In the genomic region with DNA sequence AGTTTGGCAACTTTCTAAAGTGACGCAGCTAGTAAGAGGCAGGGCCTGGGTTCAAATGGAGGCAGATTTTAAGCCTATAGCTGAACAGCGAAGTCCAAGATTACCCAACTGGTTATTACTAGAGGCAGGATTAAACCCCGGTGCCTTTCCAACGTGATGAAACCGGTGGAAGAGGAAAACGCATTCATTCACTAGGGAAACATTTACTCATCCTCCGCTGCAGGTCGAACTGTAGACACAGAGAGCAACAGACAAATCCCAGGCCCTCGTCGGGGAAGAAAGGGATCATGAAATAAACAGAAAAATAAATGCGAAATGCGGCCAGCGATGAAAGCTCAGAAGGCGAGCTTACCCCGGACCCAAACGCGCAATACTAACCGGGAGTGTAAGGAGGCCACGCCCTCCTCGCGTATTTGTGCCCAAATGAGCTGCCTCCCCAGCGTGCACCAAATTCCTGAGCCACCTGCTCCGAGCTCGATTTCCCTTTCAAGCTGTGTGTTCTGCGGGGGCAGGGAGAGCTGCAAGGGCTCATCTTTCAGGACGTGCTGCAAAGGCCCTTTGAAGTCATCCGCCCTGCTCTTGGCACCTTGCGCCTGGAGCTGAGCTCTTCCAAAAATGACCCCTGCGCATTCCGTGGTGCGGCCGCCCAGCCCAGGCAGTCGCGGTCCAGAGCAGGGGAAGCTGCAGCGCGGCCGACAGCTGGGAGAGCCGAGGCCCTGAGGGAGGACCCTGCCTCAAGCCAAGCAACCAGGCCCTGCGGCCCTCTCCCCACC, we compare ENCODE assay signal across 8 cellular contexts. TPM values are rescaled to one million over a fixed set of nuclear protein-coding genes. Genes with fewer than 3 reads are reported as not detected.
DNase-seq lines count a peak whose midpoint lies in the region; ATAC-seq and TF ChIP-seq lines count a peak whose summit lies in the region.

No MANE protein-coding gene starts in this region.

- H3K4me3 Mint-ChIP-seq in WTC11 = peak overlapping the region; percentile 72

- H3K79me2 ChIP-seq in trophoblast cell (ENCODE audit: control insufficient read depth, insufficient read depth, low read length, poor library complexity) = no peaks in the 10 kb centered on the region

- H2AK5ac ChIP-seq in trophoblast cell (ENCODE audit: low read length) = no peak overlapping the region

- H4K8ac ChIP-seq in trophoblast cell (ENCODE audit: low read depth, low read length) = no peak overlapping the region

- TF ChIP-seq CTCF in WTC11 (IDR thresholded peaks at IDR 0.05) (no peak), right atrium auricular region (IDR thresholded peaks at IDR 0.05) (no peak)

- H3K36me3 ChIP-seq in right atrium auricular region (no peaks in the 10 kb centered on the region), trophoblast cell (ENCODE audit: control insufficient read depth in 1 of 2, insufficient read depth in 2 of 2, low read length in 2 of 2) (no peaks in the 10 kb centered on the region)

- no peak overlapping the region for H3K18ac ChIP-seq in trophoblast cell (ENCODE audit: low read length)

- ATAC-seq in WTC11 (peak; percentile 81), HG03469 (IDR thresholded peaks at IDR 0.05; ENCODE audit: unreplicated experiment) (no peak), HG02588 (IDR thresholded peaks at IDR 0.05; ENCODE audit: unreplicated experiment) (no peak)

- WGBS in trophoblast cell (ENCODE audit: extremely low coverage, insufficient coverage, insufficient read length) = no CpG with 5 or more reads among the region's 39 CpGs

- H3K4me3 ChIP-seq in right atrium auricular region (peak overlapping the region; percentile 3 to 28), trophoblast cell (ENCODE audit: low read depth, low read length) (no peak overlapping the region)

- peak; percentile 98 for DNase-seq in ELF-1 (ENCODE audit: low read depth, low spot score)
- peak; percentile 90 for DNase-seq in WTC11 (ENCODE audit: low spot score)
- peak; percentile 75 for DNase-seq in right atrium auricular region (ENCODE audit: low spot score)
- peak; percentile 47 to 50 for DNase-seq in trophoblast cell
- no peak for DNase-seq in 8988T
- no peak for DNase-seq in AG20443 (ENCODE audit: low spot score)

- peak overlapping the region; percentile 75 for H3K27ac Mint-ChIP-seq in WTC11

- H3K9me3 Mint-ChIP-seq in WTC11 = no peaks in the 10 kb centered on the region

- H3K9ac ChIP-seq in trophoblast cell (ENCODE audit: low read length) = no peak overlapping the region

- CTCF ChIA-PET in WTC11 (lab: Charles Lee) = interaction anchor here (0.7 to 4.0 kb wide), 15 partner anchors 8 to 575 kb away, joined by 3 to 30 read pairs (median 4); no protein-coding TSS in a partner anchor

- H3K4me2 ChIP-seq in trophoblast cell (ENCODE audit: low read length) = peak overlapping the region; percentile 16

- no peak overlapping the region for H3K14ac ChIP-seq in trophoblast cell (ENCODE audit: low read length)

- H3K9me3 ChIP-seq in right atrium auricular region (no peaks in the 10 kb centered on the region), trophoblast cell (ENCODE audit: insufficient read depth, low read depth, low read length) (no peaks in the 10 kb centered on the region)

- H3K4ac ChIP-seq in trophoblast cell (ENCODE audit: low read depth, low read length) = no peak overlapping the region

- H2BK120ac ChIP-seq in trophoblast cell (ENCODE audit: insufficient read depth, low read length, poor library complexity) = no peak overlapping the region

- H3K4me1 Mint-ChIP-seq in WTC11 = peaks cover 64% of the 10 kb centered on the region

- no peak overlapping the region for H4K12ac ChIP-seq in trophoblast cell (ENCODE audit: low read depth, low read length)

- H3K36me3 Mint-ChIP-seq in WTC11 = no peaks in the 10 kb centered on the region

- peaks cover 42% of the 10 kb centered on the region for H3K27me3 Mint-ChIP-seq in WTC11 (ENCODE audit: low read depth)

- H3K23ac ChIP-seq in trophoblast cell (ENCODE audit: low read length) = no peak overlapping the region

- H3K79me1 ChIP-seq in trophoblast cell (ENCODE audit: low read length) = no peaks in the 10 kb centered on the region

- H4K91ac ChIP-seq in trophoblast cell (ENCODE audit: low read depth, low read length) = no peak overlapping the region

- no peak overlapping the region for H2AFZ ChIP-seq in trophoblast cell (ENCODE audit: insufficient read depth, low read length, poor library complexity)

- POLR2A ChIA-PET in WTC11 (lab: Charles Lee) = interaction anchor here (0.7 to 1.7 kb wide), 9 partner anchors 18 to 170 kb away, joined by 3 to 10 read pairs (median 3); no protein-coding TSS in a partner anchor

- H2BK12ac ChIP-seq in trophoblast cell (ENCODE audit: low read length) = no peak overlapping the region

- no peak overlapping the region for H3K27ac ChIP-seq in right atrium auricular region
- no peak overlapping the region for H3K27ac ChIP-seq in trophoblast cell (ENCODE audit: low read depth, low read length)

- H3K4me1 ChIP-seq in right atrium auricular region (peaks cover 0 to 54% of the 10 kb centered on the region in 2 donors), trophoblast cell (ENCODE audit: control insufficient read depth in 1 of 2, insufficient read depth in 2 of 2, low read length in 2 of 2) (peaks cover 2 to 6% of the 10 kb centered on the region in 2 experiments)

- no peaks in the 10 kb centered on the region for H3K27me3 ChIP-seq in right atrium auricular region
- H3K27me3 ChIP-seq in trophoblast cell (ENCODE audit: insufficient read depth, low read length) = no peaks in the 10 kb centered on the region

- no peak overlapping the region for H2BK5ac ChIP-seq in trophoblast cell (ENCODE audit: low read depth, low read length, poor library complexity)

TF ChIP-seq in WTC11, 78 proteins besides CTCF, POLR2A, EP300 and RAD21 (continues in another document):
- TF ChIP-seq, protein P1, sequence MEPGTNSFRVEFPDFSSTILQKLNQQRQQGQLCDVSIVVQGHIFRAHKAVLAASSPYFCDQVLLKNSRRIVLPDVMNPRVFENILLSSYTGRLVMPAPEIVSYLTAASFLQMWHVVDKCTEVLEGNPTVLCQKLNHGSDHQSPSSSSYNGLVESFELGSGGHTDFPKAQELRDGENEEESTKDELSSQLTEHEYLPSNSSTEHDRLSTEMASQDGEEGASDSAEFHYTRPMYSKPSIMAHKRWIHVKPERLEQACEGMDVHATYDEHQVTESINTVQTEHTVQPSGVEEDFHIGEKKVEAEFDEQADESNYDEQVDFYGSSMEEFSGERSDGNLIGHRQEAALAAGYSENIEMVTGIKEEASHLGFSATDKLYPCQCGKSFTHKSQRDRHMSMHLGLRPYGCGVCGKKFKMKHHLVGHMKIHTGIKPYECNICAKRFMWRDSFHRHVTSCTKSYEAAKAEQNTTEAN (CRISPR knock-in tag; IDR thresholded peaks at IDR 0.05) = peak; percentile 93
- TF ChIP-seq ZNF263 (CRISPR knock-in tag; IDR thresholded peaks at IDR 0.05; ENCODE audit: low read depth) (no peak), GABPB1 (CRISPR knock-in tag; IDR thresholded peaks at IDR 0.05) (no peak), CBFB (CRISPR knock-in tag; IDR thresholded peaks at IDR 0.05; ENCODE audit: low read depth) (0 out of 2 replicates have a peak, but pooled peaks have one; percentile 70), ZNF219 (CRISPR knock-in tag; IDR thresholded peaks at IDR 0.05; ENCODE audit: borderline replicate concordance) (no peak), SP1 (CRISPR knock-in tag; conservative IDR thresholded peaks at IDR 0.05) (peak; percentile 74; the same call in 1 of the 2 replicates), NFATC4 (CRISPR knock-in tag; IDR thresholded peaks at IDR 0.05) (no peak), OVOL2 (CRISPR knock-in tag; IDR thresholded peaks at IDR 0.05; ENCODE audit: borderline replicate concordance) (no peak), ZNF317 (CRISPR knock-in tag; IDR thresholded peaks at IDR 0.05; ENCODE audit: borderline replicate concordance, low read depth) (0 out of 2 replicates have a peak, but pooled peaks have one; percentile 37), TP53 (CRISPR knock-in tag; IDR thresholded peaks at IDR 0.05) (peak; percentile 72; the same call in 1 of the 2 replicates), ZNF121 (CRISPR knock-in tag; IDR thresholded peaks at IDR 0.05) (no peak), ZNF416 (CRISPR knock-in tag; IDR thresholded peaks at IDR 0.05) (no peak), TEAD4 (CRISPR knock-in tag; IDR thresholded peaks at IDR 0.05) (peak; percentile 70; the same call in 1 of the 2 replicates), ETV6 (CRISPR knock-in tag; IDR thresholded peaks at IDR 0.05) (peak; percentile 87), ZNF232 (CRISPR knock-in tag; IDR thresholded peaks at IDR 0.05) (peak; percentile 84), FOXP1 (CRISPR knock-in tag; IDR thresholded peaks at IDR 0.05; ENCODE audit: borderline replicate concordance) (peak; percentile 93), TEAD1 (CRISPR knock-in tag; IDR thresholded peaks at IDR 0.05) (peak; percentile 93; the same call in 1 of the 2 replicates), IRF2 (CRISPR knock-in tag; IDR thresholded peaks at IDR 0.05; ENCODE audit: borderline replicate concordance, low read depth) (no peak)
- TF ChIP-seq, protein P2, sequence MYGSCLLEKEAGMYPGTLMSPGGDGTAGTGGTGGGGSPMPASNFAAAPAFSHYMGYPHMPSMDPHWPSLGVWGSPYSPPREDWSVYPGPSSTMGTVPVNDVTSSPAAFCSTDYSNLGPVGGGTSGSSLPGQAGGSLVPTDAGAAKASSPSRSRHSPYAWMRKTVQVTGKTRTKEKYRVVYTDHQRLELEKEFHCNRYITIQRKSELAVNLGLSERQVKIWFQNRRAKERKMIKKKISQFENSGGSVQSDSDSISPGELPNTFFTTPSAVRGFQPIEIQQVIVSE (CRISPR knock-in tag; IDR thresholded peaks at IDR 0.05; ENCODE audit: borderline replicate concordance) = no peak
- TF ChIP-seq, protein P3, sequence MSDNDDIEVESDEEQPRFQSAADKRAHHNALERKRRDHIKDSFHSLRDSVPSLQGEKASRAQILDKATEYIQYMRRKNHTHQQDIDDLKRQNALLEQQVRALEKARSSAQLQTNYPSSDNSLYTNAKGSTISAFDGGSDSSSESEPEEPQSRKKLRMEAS (CRISPR knock-in tag; IDR thresholded peaks at IDR 0.05) = peak; percentile 96
- TF ChIP-seq, protein P4, sequence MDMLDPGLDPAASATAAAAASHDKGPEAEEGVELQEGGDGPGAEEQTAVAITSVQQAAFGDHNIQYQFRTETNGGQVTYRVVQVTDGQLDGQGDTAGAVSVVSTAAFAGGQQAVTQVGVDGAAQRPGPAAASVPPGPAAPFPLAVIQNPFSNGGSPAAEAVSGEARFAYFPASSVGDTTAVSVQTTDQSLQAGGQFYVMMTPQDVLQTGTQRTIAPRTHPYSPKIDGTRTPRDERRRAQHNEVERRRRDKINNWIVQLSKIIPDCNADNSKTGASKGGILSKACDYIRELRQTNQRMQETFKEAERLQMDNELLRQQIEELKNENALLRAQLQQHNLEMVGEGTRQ (CRISPR knock-in tag; IDR thresholded peaks at IDR 0.05) = peak; percentile 28; the same call in 1 of the 2 replicates

RNA-seq across cellular contexts. Expression of a gene that starts 46.9 kb away (rescaled TPM):
- total RNA-seq in WTC11 (2021) (0.14 to 0.28 TPM (median 0.21 TPM) in 3 replicates), right atrium auricular region (not detected)
- polyA plus RNA-seq in trophoblast cell (2013) = not detected in 2 replicates

RNA-seq across cellular contexts. Expression of a gene that starts 51.7 kb away (rescaled TPM):
- total RNA-seq in WTC11 (2021) (5.9 to 8.9 TPM (median 6.7 TPM) in 3 replicates), right atrium auricular region (10 to 100 TPM; 32.4 to 58.5 TPM)
- 15.7 and 15.8 TPM in 2 replicates for polyA plus RNA-seq in trophoblast cell (2013)

Comparison
In these comparisons a context has a peak if more than half of its experiments do, and no peak if none do; other contexts are left out.
1. DNase-seq: peak in ELF-1 (single experiment), WTC11 (single experiment), right atrium auricular region (single experiment) and trophoblast cell (2 of 2); none in 8988T (single experiment) and AG20443 (single experiment).